ENCODE assay signal across 18 cellular contexts in the genomic region with DNA sequence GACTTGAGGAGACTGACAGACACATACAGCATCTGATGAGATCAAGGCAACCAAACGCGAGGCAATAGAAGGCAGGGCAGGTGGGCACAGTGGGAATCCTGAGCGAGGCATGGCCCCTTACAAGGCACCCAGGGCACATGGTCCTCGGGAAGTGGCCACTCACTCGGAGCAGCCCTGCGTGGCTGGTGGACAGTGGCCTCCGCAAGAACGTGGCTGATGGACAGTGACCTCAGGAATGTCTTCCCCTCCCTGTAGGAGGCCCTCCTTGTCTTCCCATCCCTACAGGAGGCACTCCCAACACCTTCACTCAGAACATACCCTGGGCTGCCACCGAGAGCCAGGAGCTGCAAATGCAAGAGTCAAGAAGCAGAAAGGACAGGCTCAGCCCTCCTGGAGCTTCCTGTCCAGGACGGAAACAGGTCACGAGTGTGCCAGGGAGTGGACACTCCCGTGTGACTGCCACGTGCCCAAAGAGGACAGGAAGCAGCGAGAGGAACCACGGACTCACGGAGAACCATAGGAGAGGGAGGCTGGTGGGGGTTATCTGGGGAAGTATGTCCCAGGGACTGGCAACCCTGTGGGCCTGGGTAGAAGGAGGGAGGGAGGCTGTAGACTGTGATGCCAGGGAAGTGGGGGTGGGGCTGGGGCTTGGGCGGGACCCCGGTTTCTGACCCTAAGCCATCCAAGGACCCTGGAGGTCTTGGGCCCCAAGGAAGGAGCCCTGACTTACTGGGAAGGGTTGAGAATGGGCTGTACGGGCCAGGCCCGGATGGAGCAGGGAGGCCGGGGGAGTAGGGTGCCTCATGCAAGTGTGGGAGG.
DNase-seq lines count a peak whose midpoint lies in the region; ATAC-seq and TF ChIP-seq lines count a peak whose summit lies in the region.
"Had no signal": no experiment of that assay in that cellular context is flagged by ENCODE, and none has a peak within 500 bp of the region (broad histone marks: within the 10 kb centered on the region; RNA-seq: fewer than 3 reads in every experiment).

No MANE protein-coding gene starts in this region.

- H3K9me3 ChIP-seq in right atrium auricular region (no peaks in the 10 kb centered on the region), upper lobe of left lung (no peaks in the 10 kb centered on the region), Karpas-422 (ENCODE audit: low read length) (no peaks in the 10 kb centered on the region)
- H3K9me3 ChIP-seq: MG63 had no signal

- H3K27me3 Mint-ChIP-seq in endothelial cell (ENCODE audit: unreplicated experiment), result peaks cover 1% of the 10 kb centered on the region
- peaks cover 28% of the 10 kb centered on the region for H3K27me3 Mint-ChIP-seq in neural crest cell (ENCODE audit: low read depth)

- H3K27me3 ChIP-seq in right atrium auricular region, result no peaks in the 10 kb centered on the region
- no peaks in the 10 kb centered on the region for H3K27me3 ChIP-seq in upper lobe of left lung
- H3K27me3 ChIP-seq in Karpas-422 (ENCODE audit: low read length), result no peaks in the 10 kb centered on the region

- no peak overlapping the region for H3K27ac Mint-ChIP-seq in endothelial cell (ENCODE audit: unreplicated experiment)
- peak overlapping the region; percentile 93 for H3K27ac Mint-ChIP-seq in neural crest cell (ENCODE audit: unreplicated experiment)

- TF ChIP-seq EP300 in upper lobe of left lung (IDR thresholded peaks at IDR 0.05), result no peak

- ATAC-seq in left ventricle myocardium superior, result no peak
- ATAC-seq in upper lobe of left lung (ENCODE audit: low FRiP score in 2 of 2), result no peak
- ATAC-seq in SK-N-SH treated with all-trans-retinoic acid at 6 μM for 48 hours, result no peak
- ATAC-seq: PC-3 had no signal

- H3K4me1 ChIP-seq in right atrium auricular region, result no peaks in the 10 kb centered on the region
- no peaks in the 10 kb centered on the region for H3K4me1 ChIP-seq in upper lobe of left lung
- no peaks in the 10 kb centered on the region for H3K4me1 ChIP-seq in Karpas-422 (ENCODE audit: low read length)

- H3K36me3 ChIP-seq in right atrium auricular region (no peaks in the 10 kb centered on the region), upper lobe of left lung (no peaks in the 10 kb centered on the region), Karpas-422 (ENCODE audit: insufficient read depth, low read length) (no peaks in the 10 kb centered on the region)
- H3K36me3 ChIP-seq: MG63 had no signal

- no peak overlapping the region for H3K9ac ChIP-seq in Karpas-422 (ENCODE audit: low read length)

- H3K79me2 ChIP-seq in Karpas-422 (ENCODE audit: low read length), result no peaks in the 10 kb centered on the region

- H3K9me2 ChIP-seq in Karpas-422 (replicated peaks; ENCODE audit: insufficient read depth, low read length), result no peaks in the 10 kb centered on the region

- no peak for TF ChIP-seq POLR2A in upper lobe of left lung (IDR thresholded peaks at IDR 0.05)

- no peak overlapping the region for H2AFZ ChIP-seq in Karpas-422 (ENCODE audit: low read length)

- H3K4me2 ChIP-seq in Karpas-422 (ENCODE audit: low read depth, low read length, poor library complexity, severe bottlenecking), result no peak overlapping the region

- TF ChIP-seq CTCF in right atrium auricular region (IDR thresholded peaks at IDR 0.05) (no peak), endothelial cell (IDR thresholded peaks at IDR 0.05; ENCODE audit: unreplicated experiment) (no peak), neural crest cell (conservative IDR thresholded peaks at IDR 0.05) (no peak), upper lobe of left lung (IDR thresholded peaks at IDR 0.05) (no peak)

- H3K9me3 Mint-ChIP-seq in endothelial cell (ENCODE audit: unreplicated experiment), result no peaks in the 10 kb centered on the region
- H3K9me3 Mint-ChIP-seq in neural crest cell, result no peaks in the 10 kb centered on the region

- H3K27ac ChIP-seq in right atrium auricular region, result no peak overlapping the region
- H3K27ac ChIP-seq in upper lobe of left lung, result no peak overlapping the region
- no peak overlapping the region for H3K27ac ChIP-seq in Karpas-422 (ENCODE audit: low read length)

- intact Hi-C loops in left ventricle myocardium superior (cut with micrococcal nuclease), result no loop called here

- H3K4me3 Mint-ChIP-seq in endothelial cell (ENCODE audit: unreplicated experiment), result no peak overlapping the region
- H3K4me3 Mint-ChIP-seq in neural crest cell, result no peak overlapping the region
- H3K4me3 Mint-ChIP-seq: CD14-positive monocyte had no signal

- H4K20me1 ChIP-seq in Karpas-422 (ENCODE audit: insufficient read depth, low read depth, low read length), result no peaks in the 10 kb centered on the region

- DNase-seq in right atrium auricular region (ENCODE audit: low spot score) (peak; percentile 44), left ventricle myocardium superior (no peak), endothelial cell (ENCODE audit: low spot score) (peak; percentile 0), neural crest cell (ENCODE audit: low read depth, low spot score) (no peak), upper lobe of left lung (peak; percentile 17 to 49), SHP77 (lab: John Stamatoyannopoulos, UW) (no peak), Karpas-422 (no peak)
- DNase-seq: DMS79 treated with DMSO at 0.1 percent for 48 hours, MG63, NCI-H1417, NCI-H1694 treated with DMSO at 0.1 percent for 48 hours, NCI-H2081 treated with DMSO at 0.1 percent for 48 hours, NCI-H446 treated with DMSO at 0.1 percent for 48 hours, NCI-H526 treated with DMSO at 0.1 percent for 48 hours, PC-3, Right ventricle myocardium superior had no signal

- H3K4me1 Mint-ChIP-seq in endothelial cell (ENCODE audit: unreplicated experiment), result peaks cover 3% of the 10 kb centered on the region
- H3K4me1 Mint-ChIP-seq in neural crest cell, result peaks cover 47% of the 10 kb centered on the region
- H3K4me1 Mint-ChIP-seq: CD14-positive monocyte had no signal

- H3K36me3 Mint-ChIP-seq in endothelial cell (ENCODE audit: low read depth, unreplicated experiment), result no peaks in the 10 kb centered on the region
- H3K36me3 Mint-ChIP-seq in neural crest cell (ENCODE audit: low read depth), result no peaks in the 10 kb centered on the region
- H3K36me3 Mint-ChIP-seq: CD14-positive monocyte had no signal

- H3K4me3 ChIP-seq in right atrium auricular region, result no peak overlapping the region
- H3K4me3 ChIP-seq in upper lobe of left lung, result no peak overlapping the region
- no peak overlapping the region for H3K4me3 ChIP-seq in Karpas-422 (ENCODE audit: low read length)
- H3K4me3 ChIP-seq: MG63 had no signal

- WGBS in upper lobe of left lung, 2 donors, result 83 to 87% methylated on average over 21 of the region's 21 CpGs

TF ChIP-seq in SK-N-SH treated with all-trans-retinoic acid at 6 μM for 48 hours, 23 proteins besides CTCF, POLR2A, EP300 and RAD21:
- TF ChIP-seq ZFP30 (CRISPR knock-in tag; IDR thresholded peaks at IDR 0.05) (no peak), PATZ1 (CRISPR knock-in tag; IDR thresholded peaks at IDR 0.05; ENCODE audit: borderline replicate concordance) (no peak), PPARA (CRISPR knock-in tag; IDR thresholded peaks at IDR 0.05; ENCODE audit: borderline replicate concordance) (no peak), ZC3H10 (CRISPR knock-in tag; IDR thresholded peaks at IDR 0.05) (no peak), TOX (CRISPR knock-in tag; IDR thresholded peaks at IDR 0.05; ENCODE audit: borderline replicate concordance) (no peak), ISL1 (CRISPR knock-in tag; IDR thresholded peaks at IDR 0.05) (no peak), ZNF565 (CRISPR knock-in tag; conservative IDR thresholded peaks at IDR 0.05; ENCODE audit: low read depth) (no peak), ZNF8 (CRISPR knock-in tag; IDR thresholded peaks at IDR 0.05) (no peak)

Comparison
In these comparisons a context has a peak if more than half of its experiments do, and no peak if none do; other contexts are left out.
1. DNase-seq: peak in right atrium auricular region (single experiment), endothelial cell (single experiment) and upper lobe of left lung (2 of 2); none in left ventricle myocardium superior (single experiment), neural crest cell (single experiment), SHP77 (0 of 2) and Karpas-422 (single experiment).